In genomic region chr9:112074250-112075008, GRCh38 we compare ENCODE assay signal across 8 cellular contexts.
A peak's percentile ranks its signal among the peaks of the same experiment; 100 is the strongest.
DNase-seq lines count a peak whose midpoint lies in the region; ATAC-seq and TF ChIP-seq lines count a peak whose summit lies in the region.

No MANE protein-coding gene starts in this region.

- H3K27ac ChIP-seq in PC-9: peak overlapping the region; percentile 50

- peak; percentile 94 for TF ChIP-seq CTCF in PC-9 (conservative IDR thresholded peaks at IDR 0.05)
- peak; percentile 96 for TF ChIP-seq CTCF in fibroblast of pulmonary artery (IDR thresholded peaks at IDR 0.05; ENCODE audit: low read length, missing control alignments)

- H4K20me1 ChIP-seq in PC-9 (ENCODE audit: insufficient read depth): no peaks in the 10 kb centered on the region

- no peak overlapping the region for H2AFZ ChIP-seq in PC-9

- H3K36me3 ChIP-seq in PC-9 (ENCODE audit: low read depth): no peaks in the 10 kb centered on the region; the same call in 1 of the 2 replicates

- no peaks in the 10 kb centered on the region; the same call in 1 of the 2 replicates for H3F3A ChIP-seq in PC-9 (ENCODE audit: insufficient read depth, low read depth)

- peaks cover 23% of the 10 kb centered on the region for H3K4me1 ChIP-seq in PC-9 (replicated peaks; ENCODE audit: insufficient read depth)

- POLR2A ChIA-PET in PC-9 (lab: Charles Lee; ENCODE audit: unreplicated experiment): interaction anchor here (0.6 to 1.3 kb wide), 15 partner anchors 13 to 490 kb away, joined by 3 to 22 read pairs (median 4); partner anchors contain the start of gene UGCG

- CTCF ChIA-PET in PC-9 (lab: Charles Lee): interaction anchor here (0.6 to 2.4 kb wide), 31 partner anchors 8 to 538 kb away, joined by 3 to 16 read pairs (median 5); partner anchors contain the start of genes DNAJC25 and PTGR1

- peak; percentile 51 for ATAC-seq in HG03432 (IDR thresholded peaks at IDR 0.05; ENCODE audit: unreplicated experiment)
- no peak for ATAC-seq in GM21529 (IDR thresholded peaks at IDR 0.05; ENCODE audit: unreplicated experiment)

- no peaks in the 10 kb centered on the region for H3K9me3 ChIP-seq in PC-9 (ENCODE audit: insufficient read depth, low read depth)

- TSS peak; percentile 58 for BruUV-seq in PC-9 (replicated peaks; lab: Mats Ljungman, UMichigan)

- intact Hi-C loops in PC-9 (cut with micrococcal nuclease; ENCODE audit: unreplicated experiment): loop anchor here (1.0 to 5.0 kb wide), 10 partner anchors 33 to 477 kb away; partner anchors contain the start of genes GNG10 and UGCG

- DNase-seq in GDM1 (lab: John Stamatoyannopoulos, UW): peak; percentile 23
- DNase-seq in PC-9: peak; percentile 62 to 78
- peak; percentile 42 for DNase-seq in activated T-helper 1 cell treated with Interleukin-2 at 50 U/mL for 16 hours (ENCODE audit: low read depth)
- peak; percentile 100 for DNase-seq in fibroblast of pulmonary artery (ENCODE audit: low read depth)
- DNase-seq in non-pigmented ciliary epithelial cell (ENCODE audit: low read depth): peak; percentile 92
- DNase-seq in superior temporal gyrus (ENCODE audit: extremely low spot score): peak; percentile 93

- no peaks in the 10 kb centered on the region for H3K9me2 ChIP-seq in PC-9 (ENCODE audit: insufficient read depth)

- H3K4me3 ChIP-seq in PC-9 (no peak overlapping the region), fibroblast of pulmonary artery (replicated peaks; ENCODE audit: low read depth, low read length) (peak overlapping the region; percentile 17)

- no peaks in the 10 kb centered on the region for H3K79me2 ChIP-seq in PC-9 (ENCODE audit: low read depth)

- no peaks in the 10 kb centered on the region for H3K27me3 ChIP-seq in PC-9 (ENCODE audit: insufficient read depth, low read depth)

- H3K4me2 ChIP-seq in PC-9: peak overlapping the region; percentile 14; the same call in 1 of the 2 replicates

Comparison
In these comparisons a context has a peak if more than half of its experiments do, and no peak if none do; other contexts are left out.
1. DNase-seq: peak in every context shown above with its lines; median percentile 100 in fibroblast of pulmonary artery; 93 in superior temporal gyrus; 92 in non-pigmented ciliary epithelial cell; 70 in PC-9; 42 in activated T-helper 1 cell treated with Interleukin-2 at 50 U/mL for 16 hours; 23 in GDM1.